In the genomic region with DNA sequence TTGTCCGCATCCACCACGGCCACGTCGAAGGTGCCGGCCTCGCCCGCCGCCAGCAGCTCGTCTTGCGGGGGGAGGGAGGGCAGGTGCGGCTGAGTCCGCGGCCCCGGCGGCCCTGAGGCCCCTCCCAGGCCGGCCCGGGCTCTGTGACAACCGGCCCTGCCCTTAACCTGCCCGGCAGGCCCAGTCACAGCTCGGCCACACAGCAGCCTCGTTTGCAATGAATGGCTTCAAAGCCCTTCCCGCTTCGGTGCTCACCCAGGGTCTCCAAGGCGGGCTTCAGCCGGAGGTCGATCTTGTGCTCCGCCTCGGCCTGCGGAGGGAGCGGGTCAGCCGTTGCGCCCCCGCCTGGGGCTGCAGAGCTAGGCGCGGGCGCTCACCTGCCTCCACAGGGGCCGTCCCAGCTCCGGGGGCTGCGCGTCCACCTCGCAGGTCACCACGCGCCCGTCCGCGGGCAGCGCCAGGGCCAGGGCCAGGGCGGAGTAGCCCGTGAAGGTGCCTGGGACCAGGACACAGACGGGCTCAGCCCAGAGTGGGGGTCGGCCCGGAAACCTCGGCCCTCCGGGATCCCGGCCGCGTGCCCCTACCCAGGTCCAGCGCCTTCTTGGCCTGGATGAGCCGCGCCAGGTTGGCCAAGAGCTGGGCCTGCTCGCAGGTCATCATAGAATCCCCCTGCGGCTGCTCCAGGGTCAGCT, we compare ENCODE assay signal across 1 cellular context.
A peak's percentile ranks its signal among the peaks of the same experiment; 100 is the strongest.
TF ChIP-seq lines count a peak whose summit lies in the region.

No MANE protein-coding gene starts in this region.

TF ChIP-seq in GM12878, 131 proteins besides CTCF, POLR2A, EP300 and RAD21 (continued from another document):
- 0 out of 2 replicates have a peak, but pooled peaks have one; percentile 3 for TF ChIP-seq MXI1 (IDR thresholded peaks at IDR 0.05; ENCODE audit: low read depth, low read length)
- TF ChIP-seq GATAD2B (conservative IDR thresholded peaks at IDR 0.05; ENCODE audit: low read depth) = peak; percentile 57; the same call in 1 of the 2 replicates
- TF ChIP-seq ZZZ3 (IDR thresholded peaks at IDR 0.05; ENCODE audit: control insufficient read depth, insufficient read length, low read depth) = no peak
